8 cellular contexts compared by ENCODE assay signal in the genomic region with DNA sequence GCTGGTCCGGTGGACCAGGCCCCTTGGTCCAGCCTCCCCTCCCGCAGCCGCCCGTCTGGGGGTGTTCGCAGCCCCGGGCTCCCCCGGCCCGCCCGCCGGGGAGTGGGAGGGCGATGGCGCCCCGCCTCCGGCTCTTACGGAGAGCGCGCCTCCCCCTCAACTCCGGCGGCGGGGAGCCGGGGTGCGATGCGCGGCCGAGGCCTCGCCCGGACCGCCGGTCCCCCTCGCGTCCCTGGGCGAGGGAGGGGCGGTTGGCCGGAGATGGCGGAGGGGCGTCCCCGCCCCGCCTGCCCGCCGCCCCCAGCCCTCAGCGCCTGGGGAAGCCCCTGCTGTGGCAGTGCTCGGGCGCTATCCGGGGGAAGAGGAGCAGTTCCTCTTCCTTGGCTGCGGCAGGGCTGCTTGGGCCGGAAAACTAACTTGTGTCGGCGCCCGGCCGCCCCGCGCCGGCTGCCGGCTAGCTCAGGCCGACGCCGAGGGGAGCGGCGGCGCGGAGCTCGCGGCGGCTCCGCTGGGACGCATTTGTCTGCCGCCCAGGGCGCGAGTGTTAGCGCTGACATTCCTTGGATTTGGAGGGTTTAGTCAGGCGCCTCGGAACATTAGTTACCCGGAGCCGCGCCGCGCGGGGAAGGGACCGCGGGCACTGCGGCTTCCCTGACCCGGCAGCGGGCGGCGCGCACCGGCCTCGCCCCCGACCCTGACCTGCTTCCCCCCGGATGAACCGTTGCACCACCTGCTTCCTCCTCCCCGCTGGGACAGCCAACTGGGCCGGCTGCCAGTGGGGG. TPM values are rescaled to one million over a fixed set of nuclear protein-coding genes. Genes with fewer than 3 reads are reported as not detected.
DNase-seq lines count a peak whose midpoint lies in the region; ATAC-seq and TF ChIP-seq lines count a peak whose summit lies in the region.

No MANE protein-coding gene starts in this region.

- H3K9me3 ChIP-seq in SK-N-MC (ENCODE audit: low read depth, low read length) (no peaks in the 10 kb centered on the region), ovary (no peaks in the 10 kb centered on the region), upper lobe of left lung (no peaks in the 10 kb centered on the region)

- H3K27me3 ChIP-seq in ovary (no peaks in the 10 kb centered on the region), upper lobe of left lung (no peaks in the 10 kb centered on the region)

- intact Hi-C loops in Right ventricle myocardium inferior (cut with DNase I) (loop anchor here (5.0 kb wide), 2 partner anchors 88 to 142 kb away; no protein-coding TSS in a partner anchor), ovary (cut with DNase I) (loop anchor here in 1 of 4 donors (10.0 kb wide), 1 partner anchor 145 kb away; no protein-coding TSS in a partner anchor)

- H3K4me3 ChIP-seq in SK-N-MC (peak overlapping the region; percentile 99), ovary (peak overlapping the region; percentile 73), upper lobe of left lung (peak overlapping the region; percentile 72 to 95 (median 90))

- WGBS in ovary, 3 donors = 0 to 1% (median 1%) methylated on average over 47 to 93 of the region's 93 CpGs
- WGBS in upper lobe of left lung, 2 donors = 1% methylated on average over 68 of the region's 93 CpGs; no CpG with 5 or more reads in 1 of the 2 donors

- TF ChIP-seq POLR2A in ovary (IDR thresholded peaks at IDR 0.05) (peak; percentile 27), upper lobe of left lung (IDR thresholded peaks at IDR 0.05) (peak in 2 of 4 donors; percentile 56 to 69)

- H3K36me3 ChIP-seq in SK-N-MC (ENCODE audit: insufficient read depth, low read length) = no peaks in the 10 kb centered on the region
- H3K36me3 ChIP-seq in ovary = no peaks in the 10 kb centered on the region
- H3K36me3 ChIP-seq in upper lobe of left lung = no peaks in the 10 kb centered on the region

- peak overlapping the region; percentile 79 for H3K9ac ChIP-seq in SK-N-MC (ENCODE audit: insufficient read length)

- H3K4me1 ChIP-seq in ovary (ENCODE audit: insufficient read depth) (peaks cover 2% of the 10 kb centered on the region), upper lobe of left lung (peaks cover 10 to 41% (median 37%) of the 10 kb centered on the region in 4 donors)

- H3K27ac ChIP-seq in SK-N-MC (no peak overlapping the region; the same call in 1 of the 2 replicates), ovary (peak overlapping the region; percentile 90 to 96), upper lobe of left lung (peak overlapping the region; percentile 91 to 99 (median 92))

- TF ChIP-seq CTCF in ovary (IDR thresholded peaks at IDR 0.05) = peak in 1 of 3 donors; percentile 5
- TF ChIP-seq CTCF in upper lobe of left lung (IDR thresholded peaks at IDR 0.05) = no peak

- DNase-seq in Daoy (ENCODE audit: low read depth) (peak; percentile 50), HT-29 (ENCODE audit: low spot score) (peak; percentile 41), SK-N-MC (ENCODE audit: low read depth, low spot score) (no peak), Right ventricle myocardium inferior (ENCODE audit: missing footprints) (peak; percentile 88), ovary (peak; percentile 66 to 81 (median 76)), upper lobe of left lung (peak; percentile 78 to 93)
- DNase-seq in activated naive CD4-positive, alpha-beta T cell treated with anti-CD3 and anti-CD28 coated beads, Interleukin-2, amount 50 U/mL, for 16 hours = peak; percentile 60

- peak; percentile 57 for ATAC-seq in GM21367 (IDR thresholded peaks at IDR 0.05; ENCODE audit: unreplicated experiment)
- ATAC-seq in Right ventricle myocardium inferior = peak; percentile 87
- peak; percentile 71 to 86 for ATAC-seq in upper lobe of left lung (ENCODE audit: low FRiP score in 2 of 2)

- no peak for TF ChIP-seq EP300 in ovary (IDR thresholded peaks at IDR 0.05)
- no peak for TF ChIP-seq EP300 in upper lobe of left lung (IDR thresholded peaks at IDR 0.05)

RNA-seq across cellular contexts. Expression of a gene that starts 1.0 kb away (rescaled TPM):
- total RNA-seq in Daoy (2014; rRNA removed; shearing (Covaris generic)) = 21.3 and 21.9 TPM in 2 replicates
- total RNA-seq in HT-29 (2014; rRNA removed; shearing (Covaris generic)) = 14.4 and 15.4 TPM in 2 replicates
- total RNA-seq in Right ventricle myocardium inferior (5.1 TPM), ovary (10 to 100 TPM; 16.3 to 23.7 (median 19.0) TPM), upper lobe of left lung (10 to 100 TPM in 5 of 6 donors, 1 to 10 TPM in 1; 5.0 to 68.1 (median 20.1) TPM)
- 10 to 100 TPM in 1 of 2 donors, 1 to 10 TPM in 1; 9.0 to 17.2 TPM for polyA plus RNA-seq in ovary
